In genomic region chr12:126262829-126263228, GRCh38 we compare ENCODE assay signal across 32 cellular contexts.
"Had no signal": no experiment of that assay in that cellular context is flagged by ENCODE, and none has a peak within 500 bp of the region (broad histone marks: within the 10 kb centered on the region; RNA-seq: fewer than 3 reads in every experiment).

No MANE protein-coding gene starts in this region.

- H3K9me3 ChIP-seq: adrenal gland, ascending aorta, body of pancreas, breast epithelium had no signal

- H3K27ac ChIP-seq: adrenal gland, ascending aorta, body of pancreas, brain microvascular endothelial cell, breast epithelium, cardiac muscle cell had no signal

- ATAC-seq: activated naive CD4-positive, alpha-beta T cell treated with anti-CD3 and anti-CD28 coated beads, Interleukin-2, amount 50 U/mL, for 72 hours; activated naive CD8-positive, alpha-beta T cell treated with anti-CD3 and anti-CD28 coated beads, Interleukin-2, amount 50 U/mL, for 24 hours; activated T-cell treated with anti-CD3 and anti-CD28 coated beads, Interleukin-2, amount 50 U/mL, for 4 hours; activated T-cell treated with anti-CD3 and anti-CD28 coated beads, Interleukin-2, amount 50 U/mL, for 72 hours; activated T-helper 17 cell treated with anti-CD3 and anti-CD28 coated beads, Interleukin-2, amount 50 U/mL, for 72 hours; body of pancreas had no signal

- H3K4me3 ChIP-seq: adrenal gland, ascending aorta, body of pancreas, breast epithelium, cardiac muscle cell had no signal

- DNase-seq: activated effector memory CD4-positive, alpha-beta T cell treated with anti-CD3 and anti-CD28 coated beads, Interleukin-2, amount 50 U/mL, for 16 hours; activated gamma-delta T cell; activated gamma-delta T cell treated with Interleukin-2 at 50 U/mL for 16 hours; activated naive CD4-positive, alpha-beta T cell; activated naive CD4-positive, alpha-beta T cell treated with anti-CD3 and anti-CD28 coated beads for 36 hours; activated naive CD4-positive, alpha-beta T cell treated with anti-CD3 and anti-CD28 coated beads, Interleukin-2, amount 10 ng/mL, durations not matched to agents 7 days and 5 days; activated naive CD4-positive, alpha-beta T cell treated with anti-CD3 and anti-CD28 coated beads, Interleukin-2, amount 50 U/mL, for 16 hours; activated naive CD4-positive, alpha-beta T cell treated with Interleukin-2 at 50 U/mL for 16 hours; activated naive CD8-positive, alpha-beta T cell treated with anti-CD3 and anti-CD28 coated beads for 36 hours; activated naive CD8-positive, alpha-beta T cell treated with anti-CD3 and anti-CD28 coated beads, Interleukin-2, amount 10 ng/mL, durations not matched to agents 7 days and 5 days; activated naive CD8-positive, alpha-beta T cell treated with anti-CD3 and anti-CD28 coated beads, Interleukin-2, amount 50 U/mL, for 24 hours; activated T-cell treated with anti-CD3 and anti-CD28 coated beads for 4 hours; activated T-cell treated with anti-CD3 and anti-CD28 coated beads, Interleukin-2, amount 50 U/mL, for 1 hour; activated T-cell treated with anti-CD3 and anti-CD28 coated beads, Interleukin-2, amount 50 U/mL, for 24 hours; activated T-cell treated with anti-CD3 and anti-CD28 coated beads, Interleukin-2, amount 50 U/mL, for 4 hours; activated T-cell treated with anti-CD3 and anti-CD28 coated beads, Interleukin-2, amount 50 U/mL, for 48 hours; activated T-cell treated with anti-CD3 and anti-CD28 coated beads, Interleukin-2, amount 50 U/mL, for 72 hours; adrenal gland; amniotic stem cell; amygdala; anterior cingulate cortex; aorta; body of pancreas; brain microvascular endothelial cell; caudate nucleus; central memory CD4-positive, alpha-beta T cell; cerebellar nuclear complex had no signal

- H3K27me3 ChIP-seq: adrenal gland, ascending aorta, body of pancreas, brain microvascular endothelial cell, breast epithelium, cardiac muscle cell had no signal

- H3K36me3 ChIP-seq: adrenal gland, ascending aorta, brain microvascular endothelial cell, breast epithelium, cardiac muscle cell had no signal

- H3K4me1 ChIP-seq: adrenal gland, ascending aorta, body of pancreas, breast epithelium had no signal
